9 cellular contexts compared by ENCODE assay signal in the genomic region with DNA sequence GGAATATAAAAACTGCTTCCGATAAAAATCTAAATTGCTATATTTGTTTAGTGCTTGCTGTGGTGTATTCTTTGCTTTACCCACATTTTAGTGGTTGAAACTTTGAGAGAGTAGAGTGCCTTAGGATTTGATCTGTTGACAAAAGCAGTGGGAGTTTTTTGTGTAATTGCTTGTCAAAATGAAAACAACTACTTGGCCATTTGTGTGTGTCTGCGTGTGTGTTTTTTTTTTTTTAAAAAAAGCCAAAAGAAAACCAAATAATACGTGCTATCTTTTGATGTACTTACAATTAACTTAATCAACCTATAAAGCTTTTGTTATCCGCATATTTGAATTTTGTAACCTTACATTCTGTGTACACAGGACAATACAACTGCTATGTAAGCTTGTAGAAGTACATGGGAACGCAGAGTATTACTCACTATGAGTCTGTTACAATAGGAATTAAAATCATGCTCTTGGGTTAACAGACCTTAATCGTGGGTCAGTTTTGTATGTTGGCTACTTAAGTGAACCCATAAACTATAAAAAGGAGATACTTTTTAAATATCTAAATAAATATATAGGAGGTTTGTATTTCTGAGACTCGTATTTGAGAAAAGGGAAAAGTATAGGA.
DNase-seq lines count a peak whose midpoint lies in the region; ATAC-seq, FAIRE-seq and TF ChIP-seq lines count a peak whose summit lies in the region.
"Had no signal": no experiment of that assay in that cellular context is flagged by ENCODE, and none has a peak within 500 bp of the region (broad histone marks: within the 10 kb centered on the region; RNA-seq: fewer than 3 reads in every experiment).

No MANE protein-coding gene starts in this region.

- H3K23ac ChIP-seq in mesenchymal stem cell (ENCODE audit: low read length in 2 of 2), result no peak overlapping the region

- CTCF ChIA-PET in T-cell (lab: Charles Lee), result no interaction called here

- no peak for FAIRE-seq in H54 (lab: Jason Lieb, UNC)
- FAIRE-seq: GM12878 had no signal

- no peak overlapping the region for H2BK120ac ChIP-seq in mesenchymal stem cell (ENCODE audit: low read depth, low read length)

- no peak overlapping the region for H3K14ac ChIP-seq in mesenchymal stem cell (ENCODE audit: low read length in 2 of 2)

- peaks cover 12% of the 10 kb centered on the region for H3K79me1 ChIP-seq in mesenchymal stem cell (replicated peaks; ENCODE audit: low read length, poor library complexity, severe bottlenecking)

- DNase-seq in NCI-H2029 treated with DMSO at 0.1 percent for 48 hours (lab: John Stamatoyannopoulos, UW) (peak; percentile 36), NCI-H2029 (lab: John Stamatoyannopoulos, UW) (no peak), mesenchymal stem cell (no peak), uterus (no peak), T-cell (no peak), 8988T (no peak), H54 (ENCODE audit: insufficient read length, low spot score) (no peak)

- no peak overlapping the region for H4K91ac ChIP-seq in mesenchymal stem cell (ENCODE audit: low read length)

- TF ChIP-seq POLR2A in uterus (IDR thresholded peaks at IDR 0.05) (no peak), H54 (IDR thresholded peaks at IDR 0.05; ENCODE audit: low read depth, low read length) (no peak)

- peak overlapping the region; percentile 47 for H3K27ac ChIP-seq in duodenal mucosa (ENCODE audit: low read depth, low read length)
- peak overlapping the region; percentile 93 for H3K27ac ChIP-seq in mesenchymal stem cell (ENCODE audit: low read length, poor library complexity, severe bottlenecking)
- H3K27ac ChIP-seq in uterus, result peak overlapping the region; percentile 20 to 46

- H3K4me3 ChIP-seq in duodenal mucosa (ENCODE audit: low read depth in 1 of 2, low read length in 2 of 2) (peak overlapping the region in 1 of 2 donors; percentile 50), mesenchymal stem cell (ENCODE audit: insufficient read depth in 1 of 2, low read depth in 1 of 2, low read length in 2 of 2) (peak overlapping the region in 1 of 2 experiments; percentile 67), uterus (peak overlapping the region in 1 of 2 donors; percentile 22)
- H3K4me3 ChIP-seq: GM12878 had no signal

- no peak overlapping the region for H3K18ac ChIP-seq in mesenchymal stem cell (ENCODE audit: low read depth in 1 of 2, low read length in 2 of 2)

- H3K4ac ChIP-seq in mesenchymal stem cell (ENCODE audit: low read depth in 1 of 2, low read length in 2 of 2), result no peak overlapping the region

- no peak overlapping the region for H2AFZ ChIP-seq in mesenchymal stem cell (ENCODE audit: low read depth, low read length)

- intact Hi-C loops in uterus (cut with DNase I; ENCODE audit: low total_unique reads), result no loop called here

- H2BK15ac ChIP-seq in mesenchymal stem cell (ENCODE audit: low read depth, poor library complexity, severe bottlenecking), result no peak overlapping the region

- H3K9ac ChIP-seq in duodenal mucosa (ENCODE audit: low read depth in 1 of 2, low read length in 2 of 2), result peak overlapping the region in 1 of 2 donors; percentile 31
- H3K9ac ChIP-seq in mesenchymal stem cell (ENCODE audit: low read length), result peak overlapping the region; percentile 62

- no peaks in the 10 kb centered on the region for H3K4me1 Mint-ChIP-seq in T-cell

- H3K4me3 Mint-ChIP-seq in T-cell, result no peak overlapping the region

- H2BK12ac ChIP-seq in mesenchymal stem cell (ENCODE audit: low read length in 2 of 2), result no peak overlapping the region

- H3K36me3 ChIP-seq in duodenal mucosa (ENCODE audit: control insufficient read depth in 1 of 2, insufficient read depth in 2 of 2, low read length in 2 of 2), result no peaks in the 10 kb centered on the region
- H3K36me3 ChIP-seq in mesenchymal stem cell (ENCODE audit: control insufficient read depth in 1 of 2, insufficient read depth in 2 of 2, low read depth in 1 of 2, low read length in 2 of 2), result no peaks in the 10 kb centered on the region
- no peaks in the 10 kb centered on the region for H3K36me3 ChIP-seq in uterus

- H3K27ac Mint-ChIP-seq in T-cell, result no peak overlapping the region

- no peaks in the 10 kb centered on the region for H3K36me3 Mint-ChIP-seq in T-cell

- no peak overlapping the region for H4K8ac ChIP-seq in mesenchymal stem cell (ENCODE audit: low read length)

- peaks cover 24 to 33% of the 10 kb centered on the region in 2 donors for H3K4me1 ChIP-seq in duodenal mucosa (ENCODE audit: control insufficient read depth in 1 of 2, insufficient read depth in 2 of 2, low read length in 2 of 2)
- peaks cover 3% of the 10 kb centered on the region for H3K4me1 ChIP-seq in mesenchymal stem cell (ENCODE audit: control insufficient read depth, insufficient read depth, low read depth, low read length)
- H3K4me1 ChIP-seq in uterus, result no peaks in the 10 kb centered on the region

- POLR2A ChIA-PET in T-cell (lab: Charles Lee), result no interaction called here

- peaks cover 0 to 4% (median 0%) of the 10 kb centered on the region in 3 donors for H3K9me3 Mint-ChIP-seq in T-cell

- H2AK5ac ChIP-seq in mesenchymal stem cell (ENCODE audit: low read length, severe bottlenecking), result no peak overlapping the region

- no peak overlapping the region for H2BK5ac ChIP-seq in mesenchymal stem cell (ENCODE audit: low read depth, low read length, poor library complexity, severe bottlenecking)

- 95% methylated on average over 3 of the region's 7 CpGs for WGBS in mesenchymal stem cell

- no peak for ATAC-seq in T-cell (replicated peaks in 1 of 4)
- ATAC-seq: GM12878 had no signal

- no peaks in the 10 kb centered on the region for H3K27me3 ChIP-seq in duodenal mucosa (ENCODE audit: control insufficient read depth in 1 of 2, insufficient read depth in 2 of 2, low read length in 2 of 2)
- no peaks in the 10 kb centered on the region for H3K27me3 ChIP-seq in mesenchymal stem cell (ENCODE audit: control insufficient read depth in 1 of 2, insufficient read depth in 1 of 2, low read length in 2 of 2)
- no peaks in the 10 kb centered on the region for H3K27me3 ChIP-seq in uterus

- peak overlapping the region; percentile 64 for H3K4me2 ChIP-seq in mesenchymal stem cell (ENCODE audit: low read length, poor library complexity, severe bottlenecking)

- H3K9me3 ChIP-seq in duodenal mucosa (ENCODE audit: control insufficient read depth in 1 of 2, low read length in 2 of 2) (no peaks in the 10 kb centered on the region), mesenchymal stem cell (ENCODE audit: control insufficient read depth, low read length) (no peaks in the 10 kb centered on the region), uterus (no peaks in the 10 kb centered on the region)

- no peak for TF ChIP-seq CTCF in uterus (IDR thresholded peaks at IDR 0.05)

- no peaks in the 10 kb centered on the region for H3K27me3 Mint-ChIP-seq in T-cell

Comparison
In these comparisons a context has a peak if more than half of its experiments do, and no peak if none do; other contexts are left out.
1. H3K27ac ChIP-seq: peak in every context shown above with its lines; median percentile 93 in mesenchymal stem cell; 47 in duodenal mucosa; 33 in uterus.